In the genomic region with DNA sequence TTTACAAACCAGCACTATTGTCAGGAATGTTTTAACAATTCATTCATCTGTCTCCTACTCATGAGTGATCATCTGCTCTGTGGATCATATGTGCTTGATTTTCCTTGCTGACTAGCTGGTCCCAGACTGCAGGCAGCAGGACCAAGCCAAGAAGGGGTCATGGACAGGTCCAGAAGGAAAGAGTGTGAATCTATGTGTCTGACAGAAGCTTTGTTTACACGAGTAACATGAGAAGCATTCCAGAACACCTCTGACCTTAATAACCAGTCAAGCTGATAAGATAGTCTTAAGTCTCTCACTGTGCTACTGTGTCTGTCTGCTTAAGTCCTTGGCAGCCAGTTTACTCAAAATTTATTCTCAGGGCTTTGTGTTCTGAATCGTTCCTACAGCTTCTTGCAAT, we compare ENCODE assay signal across 13 cellular contexts. TPM values are rescaled to one million over a fixed set of nuclear protein-coding genes. Genes with fewer than 3 reads are reported as not detected.
DNase-seq lines count a peak whose midpoint lies in the region; ATAC-seq, FAIRE-seq and TF ChIP-seq lines count a peak whose summit lies in the region.
"Had no signal": no experiment of that assay in that cellular context is flagged by ENCODE, and none has a peak within 500 bp of the region (broad histone marks: within the 10 kb centered on the region; RNA-seq: fewer than 3 reads in every experiment).

No MANE protein-coding gene starts in this region.

- ATAC-seq in HG02973 (IDR thresholded peaks at IDR 0.05; ENCODE audit: unreplicated experiment), result no peak
- no peak for ATAC-seq in GM18517 (IDR thresholded peaks at IDR 0.05; ENCODE audit: unreplicated experiment)

- TF ChIP-seq POLR2A in GM12892 (IDR thresholded peaks at IDR 0.05; ENCODE audit: low read depth, low read length), result no peak

- DNase-seq in D341Med (ENCODE audit: low spot score), result peak; percentile 28
- DNase-seq in OCI-M1 (lab: John Stamatoyannopoulos, UW), result peak; percentile 45
- DNase-seq in fibroblast of the conjunctiva (ENCODE audit: low read depth), result peak; percentile 1
- DNase-seq in mucosa of gallbladder (ENCODE audit: low spot score), result peak; percentile 79
- DNase-seq in G401 (ENCODE audit: low spot score), result no peak
- no peak for DNase-seq in GM12892 (ENCODE audit: insufficient read length)
- DNase-seq: activated CD4-positive, alpha-beta T cell treated with anti-CD3 and anti-CD28 coated beads for 1 hour; activated naive CD4-positive, alpha-beta T cell treated with Interleukin-2 at 50 U/mL for 16 hours; NCI-H187 treated with DMSO at 0.1 percent for 48 hours; RPMI8226 had no signal

- in situ Hi-C loops in G401 (cut with HindIII; ENCODE audit: low sequenced_read_pairs), result no loop called here

- FAIRE-seq in GM12892 (lab: Jason Lieb, UNC), result no peak
- FAIRE-seq: endometrium had no signal

RNA-seq across cellular contexts. Expression of a gene that starts 39.0 kb away (rescaled TPM):
- 20.0 TPM for total RNA-seq in mucosa of gallbladder
- 25.7 and 29.0 TPM in 2 replicates for total RNA-seq in G401 (2014; rRNA removed; shearing (Covaris generic))
- polyA plus RNA-seq in GM12892 (2012; ENCODE audit: missing spikeins), result 0.19 TPM

RNA-seq across cellular contexts. Expression of a gene that starts 53.2 kb away (rescaled TPM):
- 13.5 TPM for total RNA-seq in mucosa of gallbladder
- total RNA-seq in G401 (2014; rRNA removed; shearing (Covaris generic)), result 34.4 and 37.3 TPM in 2 replicates
- polyA plus RNA-seq in GM12892 (2012; ENCODE audit: missing spikeins), result 0.91 TPM

Comparison
In these comparisons a context has a peak if more than half of its experiments do, and no peak if none do; other contexts are left out.
1. DNase-seq: peak in D341Med (single experiment), OCI-M1 (single experiment), fibroblast of the conjunctiva (single experiment) and mucosa of gallbladder (single experiment); none in G401 (single experiment) and GM12892 (single experiment).